Comparison of ENCODE assay signal across 20 cellular contexts in the genomic region with DNA sequence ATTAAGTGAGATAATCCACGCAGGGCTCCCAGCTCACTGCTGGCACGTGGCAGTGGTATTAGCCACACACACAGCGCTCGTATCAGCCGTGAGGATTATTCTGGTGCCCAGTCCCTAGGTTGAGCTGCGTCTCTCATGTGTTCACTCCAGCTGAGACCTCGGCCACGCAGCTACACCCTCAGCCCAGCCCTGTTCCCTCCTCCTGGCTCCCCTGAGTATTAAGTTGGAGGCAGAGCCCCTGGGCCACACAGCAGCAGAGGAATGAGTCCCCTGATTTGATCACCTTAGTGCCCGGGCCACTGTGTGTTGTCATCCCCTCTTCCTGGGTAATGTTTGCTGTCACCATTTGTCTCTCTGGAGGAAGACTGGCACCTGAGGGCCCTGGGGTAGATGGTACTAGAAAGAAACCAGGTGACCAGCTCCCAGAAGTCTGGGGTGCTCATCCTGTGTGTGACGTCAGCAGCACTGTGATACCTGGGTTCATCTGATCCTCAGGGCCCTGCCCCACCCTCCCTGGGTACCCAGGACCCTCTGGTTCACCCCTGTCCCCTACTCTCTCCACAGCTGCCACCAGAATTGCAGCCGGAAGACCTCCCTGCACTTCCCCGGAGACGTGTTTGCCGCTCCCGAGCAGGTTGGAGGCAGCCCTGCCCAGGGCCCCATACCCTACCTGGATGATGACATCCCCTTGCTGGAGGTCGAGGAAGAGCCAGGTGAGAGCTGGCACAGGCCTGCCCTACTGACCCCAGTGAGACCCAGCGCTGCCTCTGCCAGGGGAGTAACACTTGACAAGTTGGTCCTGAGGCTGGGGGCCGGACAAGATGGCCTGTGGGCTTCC. TPM values are rescaled to one million over a fixed set of nuclear protein-coding genes. Genes with fewer than 3 reads are reported as not detected.
"Had no signal": no experiment of that assay in that cellular context is flagged by ENCODE, and none has a peak within 500 bp of the region (broad histone marks: within the 10 kb centered on the region; RNA-seq: fewer than 3 reads in every experiment).

No MANE protein-coding gene starts in this region.

- H3K4me1 ChIP-seq: gastrocnemius medialis, heart right ventricle, lower lobe of right lung, testis had no signal

- H3K27me3 ChIP-seq: brain microvascular endothelial cell, gastrocnemius medialis, ovary, testis had no signal

- H3K9me3 ChIP-seq: gastrocnemius medialis, heart right ventricle, lower lobe of right lung, ovary, testis had no signal

- H3K9me3 Mint-ChIP-seq: activated CD8-positive, alpha-beta T cell treated with anti-CD3 and anti-CD28 coated beads for 36 hours; activated T-cell treated with anti-CD3 and anti-CD28 coated beads, Interleukin-2, amount 50 U/mL, for 4 hours; mesothelial cell of epicardium; neural crest cell; stimulated activated naive CD8-positive, alpha-beta T cell treated with anti-CD3 and anti-CD28 coated beads, Interleukin-15, amount 100 ng/mL, for 72 hours had no signal

- H3K4me1 Mint-ChIP-seq: mesothelial cell of epicardium; neural crest cell; stimulated activated naive CD8-positive, alpha-beta T cell treated with anti-CD3 and anti-CD28 coated beads, Interleukin-15, amount 100 ng/mL, for 72 hours had no signal

- H3K4me3 Mint-ChIP-seq: activated CD8-positive, alpha-beta T cell treated with anti-CD3 and anti-CD28 coated beads for 36 hours; activated T-cell treated with anti-CD3 and anti-CD28 coated beads, Interleukin-2, amount 50 U/mL, for 4 hours; mesothelial cell of epicardium; neural crest cell; stimulated activated naive CD8-positive, alpha-beta T cell treated with anti-CD3 and anti-CD28 coated beads, Interleukin-15, amount 100 ng/mL, for 72 hours had no signal

- DNase-seq: activated CD4-positive, alpha-beta T cell treated with anti-CD3 and anti-CD28 coated beads for 48 hours; activated CD8-positive, alpha-beta T cell treated with anti-CD3 and anti-CD28 coated beads for 36 hours; activated effector memory CD4-positive, alpha-beta T cell treated with Interleukin-2 at 50 U/mL for 16 hours; activated T-cell treated with anti-CD3 and anti-CD28 coated beads, Interleukin-2, amount 50 U/mL, for 4 hours; anterior cingulate cortex; brain microvascular endothelial cell; cerebellar nuclear complex; erythroblast; gastrocnemius medialis; heart right ventricle; left colon; lower lobe of right lung; stimulated activated CD4-positive, alpha-beta T cell treated with anti-CD3 and anti-CD28 coated beads, Interleukin-1b, Interleukin-23, amount 100 ng/mL, for 48 hours; stimulated activated naive CD8-positive, alpha-beta T cell treated with anti-CD3 and anti-CD28 coated beads, Interleukin-15, amount 100 ng/mL, for 72 hours; testis had no signal

- H3K4me3 ChIP-seq: gastrocnemius medialis, heart right ventricle, lower lobe of right lung, ovary, testis had no signal

- H3K27me3 Mint-ChIP-seq: stimulated activated naive CD8-positive, alpha-beta T cell treated with anti-CD3 and anti-CD28 coated beads, Interleukin-15, amount 100 ng/mL, for 72 hours had no signal

- ATAC-seq: activated CD8-positive, alpha-beta T cell treated with anti-CD3 and anti-CD28 coated beads for 36 hours; activated T-cell treated with anti-CD3 and anti-CD28 coated beads, Interleukin-2, amount 50 U/mL, for 4 hours; gastrocnemius medialis; heart right ventricle; left colon; sciatic nerve; stimulated activated naive CD8-positive, alpha-beta T cell treated with anti-CD3 and anti-CD28 coated beads, Interleukin-15, amount 100 ng/mL, for 72 hours had no signal

- H3K36me3 Mint-ChIP-seq: mesothelial cell of epicardium had no signal

- H3K27ac ChIP-seq: brain microvascular endothelial cell, gastrocnemius medialis, heart right ventricle, lower lobe of right lung, ovary, testis, VCaP had no signal

- H3K36me3 ChIP-seq: brain microvascular endothelial cell, gastrocnemius medialis, heart right ventricle, lower lobe of right lung, ovary had no signal

- H3K27ac Mint-ChIP-seq: activated CD8-positive, alpha-beta T cell treated with anti-CD3 and anti-CD28 coated beads for 36 hours; mesothelial cell of epicardium had no signal

RNA-seq across cellular contexts. Expression of a gene that starts 40.1 kb away (rescaled TPM):
- total RNA-seq: gastrocnemius medialis had no signal
